In the genomic region with DNA sequence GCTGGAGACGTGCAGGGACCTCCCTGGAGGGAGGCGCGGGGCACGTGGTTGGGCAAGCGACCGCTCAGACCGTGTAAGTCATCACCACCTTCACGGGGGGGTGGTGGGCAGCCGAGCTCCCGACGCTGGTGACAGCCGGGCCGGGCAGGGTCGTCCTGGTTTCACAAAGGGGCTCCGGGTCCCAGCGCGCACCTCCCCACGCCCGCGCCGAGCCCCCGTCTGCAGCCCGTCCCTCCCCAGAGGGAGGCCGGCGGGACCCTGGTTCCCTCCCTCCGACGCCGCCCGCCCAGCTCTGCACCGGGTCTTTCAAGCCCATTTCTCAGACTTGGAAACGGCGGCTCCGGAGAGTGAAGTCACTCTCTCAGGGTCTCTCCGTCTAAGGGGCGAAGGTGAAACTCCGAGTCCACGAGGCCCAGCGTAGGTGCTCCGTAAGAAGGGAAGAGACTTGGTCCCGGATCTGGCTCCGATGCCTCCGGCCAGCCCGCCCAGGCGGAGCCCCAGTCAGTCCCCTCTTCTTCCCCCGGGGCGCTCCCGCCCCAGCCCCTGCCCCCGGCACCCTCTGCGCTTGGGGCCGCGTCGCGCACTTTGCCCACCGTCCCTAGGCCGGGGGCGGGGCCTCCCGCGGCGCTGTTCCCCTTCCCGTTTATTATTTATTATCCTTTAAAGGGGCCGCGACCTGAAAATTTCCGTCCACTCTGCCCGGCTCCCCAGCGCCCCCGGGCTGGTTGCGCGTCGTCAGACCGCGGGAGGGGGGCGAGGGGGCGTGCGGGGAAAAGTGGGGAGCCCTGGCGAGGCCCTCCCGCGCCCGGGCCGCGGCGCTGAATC, we compare ENCODE assay signal across 9 cellular contexts. TPM values are rescaled to one million over a fixed set of nuclear protein-coding genes. Genes with fewer than 3 reads are reported as not detected.
DNase-seq lines count a peak whose midpoint lies in the region; ATAC-seq and TF ChIP-seq lines count a peak whose summit lies in the region.
"Had no signal": no experiment of that assay in that cellular context is flagged by ENCODE, and none has a peak within 500 bp of the region (broad histone marks: within the 10 kb centered on the region; RNA-seq: fewer than 3 reads in every experiment).

No MANE protein-coding gene starts in this region.

- H3K4me2 ChIP-seq in OCI-LY7 (ENCODE audit: low read length): peak overlapping the region; percentile 99

- H3K79me2 ChIP-seq in OCI-LY7 (ENCODE audit: insufficient read depth, low read depth, low read length): no peaks in the 10 kb centered on the region

- TF ChIP-seq POLR2A in erythroblast (IDR thresholded peaks at IDR 0.05; ENCODE audit: low read length): no peak

- H3K9me3 ChIP-seq in HUES48 (ENCODE audit: control insufficient read depth, insufficient read depth, low read length) (no peaks in the 10 kb centered on the region), OCI-LY7 (ENCODE audit: low read length) (no peaks in the 10 kb centered on the region), mucosa of descending colon (no peaks in the 10 kb centered on the region)

- H3K9me2 ChIP-seq in OCI-LY7 (ENCODE audit: insufficient read depth, low read length): no peaks in the 10 kb centered on the region

- no peaks in the 10 kb centered on the region for H4K20me1 ChIP-seq in OCI-LY7 (ENCODE audit: insufficient read depth, low read length)

- ATAC-seq in GM21515 (IDR thresholded peaks at IDR 0.05; ENCODE audit: unreplicated experiment) (peak; percentile 41), mucosa of descending colon (peak; percentile 85)

- no TSS peak for BruUV-seq in OCI-LY7 (replicated peaks; lab: Mats Ljungman, UMichigan)

- intact Hi-C loops in OCI-LY7 (cut with micrococcal nuclease; ENCODE audit: unreplicated experiment): loop anchor here (1.0 to 2.0 kb wide), 2 partner anchors 22 to 59 kb away; a partner anchor contains a TSS
- intact Hi-C loops in mucosa of descending colon (cut with DNase I, micrococcal nuclease): loop anchor here in 1 of 2 donors (10.0 kb wide), 1 partner anchor 60 kb away; no protein-coding TSS in a partner anchor

- H3K27ac ChIP-seq in HUES48 (ENCODE audit: low read depth, low read length) (peak overlapping the region; percentile 89), OCI-LY7 (ENCODE audit: low read depth, low read length, poor library complexity, severe bottlenecking) (peak overlapping the region; percentile 49)

- H3K36me3 ChIP-seq in HUES48 (ENCODE audit: control insufficient read depth, insufficient read depth, low read length) (peaks cover 10% of the 10 kb centered on the region), OCI-LY7 (ENCODE audit: insufficient read depth, low read length) (no peaks in the 10 kb centered on the region), mucosa of descending colon (ENCODE audit: low read depth) (no peaks in the 10 kb centered on the region)

- POLR2A ChIA-PET in OCI-LY7 (lab: Charles Lee): interaction anchor here (2.5 kb wide), 1 partner anchor 59 kb away, joined by 7 read pairs; a partner anchor contains a TSS

- TF ChIP-seq CTCF in OCI-LY7 (conservative IDR thresholded peaks at IDR 0.05; ENCODE audit: low read length) (no peak), mucosa of descending colon (IDR thresholded peaks at IDR 0.05) (no peak)

- CTCF ChIA-PET in OCI-LY7 (lab: Charles Lee; ENCODE audit: unreplicated experiment): no interaction called here

- peaks cover 12% of the 10 kb centered on the region for H3K27me3 ChIP-seq in HUES48 (ENCODE audit: control insufficient read depth, insufficient read depth, low read length)

- H3K4me1 ChIP-seq in HUES48 (ENCODE audit: control insufficient read depth, insufficient read depth, low read length) (no peaks in the 10 kb centered on the region), OCI-LY7 (ENCODE audit: insufficient read depth, low read length, poor library complexity, severe bottlenecking) (peaks cover 21% of the 10 kb centered on the region), mucosa of descending colon (ENCODE audit: low read depth) (peaks cover 12% of the 10 kb centered on the region)

- H3K4me3 ChIP-seq in HUES48 (ENCODE audit: low read depth, low read length) (peak overlapping the region; percentile 87), OCI-LY7 (ENCODE audit: low read depth, low read length, poor library complexity, severe bottlenecking) (peak overlapping the region; percentile 91), mucosa of descending colon (peak overlapping the region; percentile 74)

- peak overlapping the region; percentile 62 for H2AFZ ChIP-seq in OCI-LY7 (ENCODE audit: low read length)

- DNase-seq in DMS 273 treated with DMSO at 0.1 percent for 48 hours (lab: John Stamatoyannopoulos, UW): peak; percentile 60
- DNase-seq in OCI-LY7 (ENCODE audit: low spot score): peak; percentile 87
- DNase-seq in activated T-cell treated with anti-CD3 and anti-CD28 coated beads, Interleukin-2, amount 50 U/mL, for 1 hour: peak; percentile 86
- DNase-seq in erythroblast (lab: John Stamatoyannopoulos, UW): peak; percentile 88 to 91
- DNase-seq in mucosa of descending colon: peak; percentile 75 to 87 (median 86)
- peak; percentile 52 to 89 (median 68) for DNase-seq in stimulated activated naive CD4-positive, alpha-beta T cell (lab: John Stamatoyannopoulos, UW)

- H3K9ac ChIP-seq in HUES48 (ENCODE audit: low read depth, low read length): peak overlapping the region; percentile 45; the same call in 1 of the 2 replicates

RNA-seq across cellular contexts. Expression of a gene that starts 0.5 kb away (rescaled TPM):
- total RNA-seq in OCI-LY7 (2014; rRNA removed; shearing (Covaris generic)): 7.9 and 9.9 TPM in 2 replicates
- total RNA-seq in OCI-LY7 (2022) (21.6 and 23.5 TPM in 2 replicates), mucosa of descending colon (10 to 100 TPM; 10.1 to 16.0 (median 14.5) TPM)

RNA-seq across cellular contexts. Expression of a gene that starts 8.2 kb away (rescaled TPM):
- total RNA-seq in OCI-LY7 (2014; rRNA removed; shearing (Covaris generic)): not detected in 2 replicates
- total RNA-seq in OCI-LY7 (2022) (not detected in 2 replicates), mucosa of descending colon (not detected)
- total RNA-seq: renal cortical epithelial cell had no signal

RNA-seq across cellular contexts. Expression of a gene that starts 12.3 kb away (rescaled TPM):
- total RNA-seq in OCI-LY7 (2014; rRNA removed; shearing (Covaris generic)): 39.5 and 43.5 TPM in 2 replicates
- total RNA-seq in OCI-LY7 (2022): 64.9 and 75.2 TPM in 2 replicates
- total RNA-seq in mucosa of descending colon: 10 to 100 TPM; 52.6 to 62.6 (median 54.8) TPM

RNA-seq across cellular contexts. Expression of a gene that starts 32.0 kb away (rescaled TPM):
- total RNA-seq in OCI-LY7 (2014; rRNA removed; shearing (Covaris generic)): not detected in 2 replicates
- total RNA-seq in OCI-LY7 (2022): not detected in 2 replicates
- not detected for total RNA-seq in mucosa of descending colon
- total RNA-seq: renal cortical epithelial cell had no signal

RNA-seq across cellular contexts. Expression of a gene that starts 32.3 kb away (rescaled TPM):
- 12.9 and 19.1 TPM in 2 replicates for total RNA-seq in OCI-LY7 (2014; rRNA removed; shearing (Covaris generic))
- total RNA-seq in OCI-LY7 (2022): 54.3 and 61.4 TPM in 2 replicates
- total RNA-seq in mucosa of descending colon: 10 to 100 TPM; 53.4 to 77.4 (median 61.4) TPM

Comparison
In these comparisons a context has a peak if more than half of its experiments do, and no peak if none do; other contexts are left out.
1. Peak in every context shown above with its lines: DNase-seq, ATAC-seq, H3K4me3 ChIP-seq and H3K27ac ChIP-seq.